Comparison of ENCODE assay signal across 28 cellular contexts in the genomic region with DNA sequence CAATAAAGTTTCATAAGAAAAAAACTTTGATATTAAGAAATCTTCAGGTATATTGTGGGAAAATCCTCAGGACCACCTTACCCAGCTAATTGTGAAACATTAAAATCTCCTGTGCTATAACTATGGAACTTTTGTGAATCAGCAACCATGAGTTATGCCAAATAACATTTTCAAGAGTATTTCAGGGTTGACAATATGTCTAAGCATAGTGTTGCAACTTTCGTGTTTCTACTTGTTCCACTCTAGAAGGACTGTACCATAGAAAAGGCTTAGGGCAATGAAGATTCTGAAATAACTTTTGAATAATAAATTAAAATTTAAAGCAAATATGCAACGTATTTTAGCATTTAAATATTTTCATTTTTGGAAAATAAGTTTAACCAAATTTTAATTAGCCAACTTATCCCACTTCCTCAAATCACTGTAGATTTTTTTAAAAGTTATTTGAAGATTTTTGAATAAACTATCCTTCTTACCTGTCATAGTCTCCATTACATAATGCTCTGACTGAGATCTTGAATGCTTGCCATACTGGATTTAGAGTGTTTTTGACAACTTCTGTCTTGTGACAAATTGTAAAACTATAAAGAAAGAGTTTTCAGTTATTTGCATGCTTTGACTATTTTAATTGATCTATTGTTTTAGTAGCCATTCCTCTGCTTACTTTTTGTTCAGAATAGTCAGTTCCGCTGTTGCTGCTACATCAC.
"Had no signal": no experiment of that assay in that cellular context is flagged by ENCODE, and none has a peak within 500 bp of the region (broad histone marks: within the 10 kb centered on the region; RNA-seq: fewer than 3 reads in every experiment).

No MANE protein-coding gene starts in this region.

- H3K27me3 ChIP-seq: cardiac muscle cell had no signal

- H3K27ac ChIP-seq: cardiac muscle cell, SJCRH30, SK-N-MC had no signal

- ATAC-seq: activated CD4-positive, alpha-beta T cell treated with anti-CD3 and anti-CD28 coated beads for 36 hours; activated CD4-positive, CD25-positive, alpha-beta regulatory T cell treated with anti-CD3 and anti-CD28 coated beads, Interleukin-2, amount 50 U/mL, for 24 hours; activated CD8-positive, alpha-beta T cell treated with anti-CD3 and anti-CD28 coated beads, Interleukin-2, amount 10 ng/mL, durations not matched to agents 7 days and 5 days; activated naive CD8-positive, alpha-beta T cell treated with anti-CD3 and anti-CD28 coated beads, Interleukin-2, amount 50 U/mL, for 24 hours; Panc1; Right ventricle myocardium inferior; WTC11 had no signal

- FAIRE-seq: TTC549 had no signal

- DNase-seq: activated CD4-positive, alpha-beta T cell treated with anti-CD3 and anti-CD28 coated beads for 36 hours; activated CD4-positive, alpha-beta T cell treated with anti-CD3 and anti-CD28 coated beads, Interleukin-2, amount 10 ng/mL, durations not matched to agents 7 days and 5 days; activated CD4-positive, alpha-beta T cell treated with anti-CD3 and anti-CD28 coated beads, Interleukin-2, amount 50 U/mL, for 48 hours; activated CD8-positive, alpha-beta T cell treated with anti-CD3 and anti-CD28 coated beads, Interleukin-2, amount 10 ng/mL, durations not matched to agents 7 days and 5 days; activated effector memory CD4-positive, alpha-beta T cell treated with Interleukin-2 at 50 U/mL for 16 hours; activated naive CD4-positive, alpha-beta T cell treated with anti-CD3 and anti-CD28 coated beads, Interleukin-2, amount 10 ng/mL, durations not matched to agents 7 days and 5 days; activated naive CD8-positive, alpha-beta T cell treated with anti-CD3 and anti-CD28 coated beads, Interleukin-2, amount 50 U/mL, for 24 hours; activated T-cell treated with anti-CD3 and anti-CD28 coated beads for 4 hours; activated T-cell treated with anti-CD3 and anti-CD28 coated beads, Interleukin-2, amount 50 U/mL, for 48 hours; anterior cingulate cortex; Kasumi-1; KG1; MM.1S; NCI-H1048; NCI-H1105 treated with DMSO at 0.1 percent for 48 hours; NCI-H1436; NCI-H1694 treated with DMSO at 0.1 percent for 48 hours; NCI-H2029; NCI-H345; NCI-H524 treated with DMSO at 0.1 percent for 48 hours; SJCRH30 had no signal

- H3K9me3 ChIP-seq: SJCRH30 had no signal

- H3K36me3 ChIP-seq: cardiac muscle cell, SJCRH30 had no signal

- H3K4me3 ChIP-seq: cardiac muscle cell, SJCRH30, SK-N-MC had no signal

- H3K4me1 ChIP-seq: SJCRH30 had no signal
